8 cellular contexts compared by ENCODE assay signal in the genomic region with DNA sequence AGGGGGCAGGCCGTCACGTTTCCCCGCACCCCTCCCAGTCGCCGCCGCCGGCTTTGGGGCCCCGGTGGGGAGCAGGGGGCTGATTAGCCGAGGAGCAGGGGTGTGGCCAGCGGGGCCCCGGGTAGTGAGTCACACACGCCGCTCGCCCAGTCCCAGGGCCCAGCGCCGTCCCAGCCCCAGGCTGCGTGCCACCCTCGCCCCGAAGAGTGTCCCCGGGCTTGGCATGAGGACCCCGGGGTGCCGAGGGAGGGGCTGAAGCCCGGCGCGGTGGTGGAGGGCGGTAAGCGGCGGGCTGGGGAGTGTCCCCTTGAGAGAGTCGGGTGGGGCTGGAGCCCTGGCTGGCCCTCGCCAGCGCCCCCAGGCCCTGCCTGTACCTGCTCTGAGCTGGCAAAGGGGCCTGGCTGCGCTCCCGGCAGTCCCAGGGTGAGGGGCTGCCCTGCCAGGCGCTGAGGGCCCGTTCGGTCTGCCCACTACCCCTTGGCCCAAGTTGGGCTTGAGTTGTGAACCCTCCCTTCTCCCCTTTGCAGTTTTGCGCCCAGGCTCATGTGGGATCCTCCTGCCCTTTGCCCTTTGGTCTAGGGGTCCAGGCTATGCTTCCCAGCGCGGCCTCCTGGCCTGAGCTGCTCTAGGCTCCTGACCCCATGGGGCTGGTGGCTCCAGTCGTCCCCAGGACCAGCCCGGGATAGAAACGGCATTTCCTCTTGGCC. TPM values are rescaled to one million over a fixed set of nuclear protein-coding genes. Genes with fewer than 3 reads are reported as not detected.
DNase-seq lines count a peak whose midpoint lies in the region; TF ChIP-seq lines count a peak whose summit lies in the region.

No MANE protein-coding gene starts in this region.

- no peak overlapping the region for H3K9ac ChIP-seq in MM.1S (ENCODE audit: low read length)

- H3K4me1 Mint-ChIP-seq in activated T-cell treated with anti-CD3 and anti-CD28 coated beads, Interleukin-2, amount 50 U/mL, for 24 hours (ENCODE audit: low read depth): peaks cover 14% of the 10 kb centered on the region
- H3K4me1 Mint-ChIP-seq in neural crest cell: peaks cover 9% of the 10 kb centered on the region

- peak overlapping the region; percentile 38; the same call in 1 of the 2 replicates for H2AFZ ChIP-seq in MM.1S (ENCODE audit: low read length)

- peaks cover 6% of the 10 kb centered on the region; the same call in 1 of the 2 replicates for H3K4me1 ChIP-seq in MM.1S (ENCODE audit: low read length)

- H3K36me3 ChIP-seq in MM.1S (replicated peaks; ENCODE audit: insufficient read depth, low read length): no peaks in the 10 kb centered on the region

- H3K9me3 ChIP-seq in MM.1S (replicated peaks; ENCODE audit: insufficient read depth, low read length): no peaks in the 10 kb centered on the region

- H3K27ac Mint-ChIP-seq in activated T-cell treated with anti-CD3 and anti-CD28 coated beads, Interleukin-2, amount 50 U/mL, for 24 hours: no peak overlapping the region
- H3K27ac Mint-ChIP-seq in neural crest cell (ENCODE audit: unreplicated experiment): no peak overlapping the region

- H3K4me3 ChIP-seq in MM.1S (ENCODE audit: low read length): no peak overlapping the region; the same call in 1 of the 2 replicates

- H3K9me2 ChIP-seq in MM.1S (replicated peaks; ENCODE audit: insufficient read depth, low read length): no peaks in the 10 kb centered on the region

- no peak overlapping the region for H3K27ac ChIP-seq in MM.1S (ENCODE audit: low read length)

- peaks cover 29% of the 10 kb centered on the region for H3K27me3 Mint-ChIP-seq in activated T-cell treated with anti-CD3 and anti-CD28 coated beads, Interleukin-2, amount 50 U/mL, for 24 hours
- H3K27me3 Mint-ChIP-seq in neural crest cell (ENCODE audit: low read depth): peaks cover 3% of the 10 kb centered on the region

- DNase-seq in D341Med (ENCODE audit: low spot score): peak; percentile 58
- DNase-seq in MM.1S: no peak
- peak; percentile 64 for DNase-seq in activated T-cell treated with anti-CD3 and anti-CD28 coated beads, Interleukin-2, amount 50 U/mL, for 24 hours
- peak; percentile 26 for DNase-seq in fibroblast of peridontal ligament (ENCODE audit: extremely low read depth)
- no peak for DNase-seq in neural crest cell (ENCODE audit: low read depth, low spot score)
- DNase-seq in ureter (ENCODE audit: low spot score): peak; percentile 71
- no peak for DNase-seq in KG1 (lab: John Stamatoyannopoulos, UW)
- no peak for DNase-seq in GDM1 (lab: John Stamatoyannopoulos, UW)

- no peaks in the 10 kb centered on the region for H3K9me3 Mint-ChIP-seq in activated T-cell treated with anti-CD3 and anti-CD28 coated beads, Interleukin-2, amount 50 U/mL, for 24 hours
- H3K9me3 Mint-ChIP-seq in neural crest cell: no peaks in the 10 kb centered on the region

- H3K79me2 ChIP-seq in MM.1S (ENCODE audit: low read length): no peaks in the 10 kb centered on the region

- no peaks in the 10 kb centered on the region for H4K20me1 ChIP-seq in MM.1S (ENCODE audit: insufficient read depth, low read length)

- no peak overlapping the region for H3K4me3 Mint-ChIP-seq in activated T-cell treated with anti-CD3 and anti-CD28 coated beads, Interleukin-2, amount 50 U/mL, for 24 hours
- peak overlapping the region; percentile 76 for H3K4me3 Mint-ChIP-seq in neural crest cell

- H3F3A ChIP-seq in MM.1S (ENCODE audit: insufficient read depth, low read length): no peaks in the 10 kb centered on the region

- 0 out of 2 replicates have a peak overlapping the region, but pooled peaks have one; percentile 24 for H3K4me2 ChIP-seq in MM.1S (ENCODE audit: low read depth, low read length)

- H3K27me3 ChIP-seq in MM.1S (replicated peaks; ENCODE audit: insufficient read depth, low read length): no peaks in the 10 kb centered on the region

- TF ChIP-seq CTCF in MM.1S (IDR thresholded peaks at IDR 0.05; ENCODE audit: low read length): no peak
- no peak for TF ChIP-seq CTCF in neural crest cell (conservative IDR thresholded peaks at IDR 0.05)

- peaks cover 1% of the 10 kb centered on the region for H3K36me3 Mint-ChIP-seq in activated T-cell treated with anti-CD3 and anti-CD28 coated beads, Interleukin-2, amount 50 U/mL, for 24 hours (ENCODE audit: low read depth)
- H3K36me3 Mint-ChIP-seq in neural crest cell (ENCODE audit: low read depth): peaks cover 4% of the 10 kb centered on the region

RNA-seq across cellular contexts. Expression of gene PRDM11, which starts 34.6 kb away (rescaled TPM):
- total RNA-seq in neural crest cell (13.1 and 15.2 TPM in 2 replicates), ureter (35.3 TPM)

Comparison
In these comparisons a context has a peak if more than half of its experiments do, and no peak if none do; other contexts are left out.
1. DNase-seq: peak in D341Med (single experiment), activated T-cell treated with anti-CD3 and anti-CD28 coated beads, Interleukin-2, amount 50 U/mL, for 24 hours (single experiment), fibroblast of peridontal ligament (single experiment) and ureter (single experiment); none in MM.1S (single experiment), neural crest cell (single experiment), KG1 (single experiment) and GDM1 (single experiment).